1 cellular context compared by ENCODE assay signal in genomic region chr15:77670558-77671148, GRCh38.
A peak's percentile ranks its signal among the peaks of the same experiment; 100 is the strongest.
TF ChIP-seq lines count a peak whose summit lies in the region.

No MANE protein-coding gene starts in this region.

TF ChIP-seq in K562, 482 proteins besides CTCF, POLR2A, EP300 and RAD21 (continued from another document):
- TF ChIP-seq ESRRA (IDR thresholded peaks at IDR 0.05; ENCODE audit: borderline replicate concordance, low read depth) (peak; percentile 43; the same call in 1 of the 2 replicates), PKNOX1 (IDR thresholded peaks at IDR 0.05) (peak; percentile 62)
TF ChIP-seq in K562: peak in this region for 2.
